In genomic region chr1:156797212-156797871, GRCh38 we compare ENCODE assay signal across 8 cellular contexts. TPM values are rescaled to one million over a fixed set of nuclear protein-coding genes. Genes with fewer than 3 reads are reported as not detected.
A peak's percentile ranks its signal among the peaks of the same experiment; 100 is the strongest.
DNase-seq lines count a peak whose midpoint lies in the region; ATAC-seq, FAIRE-seq and TF ChIP-seq lines count a peak whose summit lies in the region.

No MANE protein-coding gene starts in this region.

- H3K27me3 ChIP-seq in astrocyte (ENCODE audit: insufficient read depth, low read length): no peaks in the 10 kb centered on the region
- no peaks in the 10 kb centered on the region for H3K27me3 ChIP-seq in stomach

- H3K79me2 ChIP-seq in astrocyte (ENCODE audit: insufficient read depth, low read length): no peaks in the 10 kb centered on the region

- H2AFZ ChIP-seq in astrocyte (ENCODE audit: low read depth, low read length): no peak overlapping the region

- H4K20me1 ChIP-seq in astrocyte (ENCODE audit: insufficient read depth, low read length): peaks cover 78% of the 10 kb centered on the region

- WGBS in stomach, 5 donors: 38 to 50% (median 49%) methylated on average over 4 of the region's 4 CpGs

- H3K9ac ChIP-seq in astrocyte (ENCODE audit: low read length): no peak overlapping the region

- no peak overlapping the region for H3K27ac ChIP-seq in astrocyte (ENCODE audit: low read depth, low read length)
- H3K27ac ChIP-seq in stomach: no peak overlapping the region

- no peaks in the 10 kb centered on the region for H3K9me3 Mint-ChIP-seq in activated CD4-positive, alpha-beta T cell treated with anti-CD3 and anti-CD28 coated beads for 36 hours (ENCODE audit: low read depth)
- H3K9me3 Mint-ChIP-seq in astrocyte (ENCODE audit: unreplicated experiment): no peaks in the 10 kb centered on the region

- TF ChIP-seq POLR2A in stomach (IDR thresholded peaks at IDR 0.05): no peak

- no peak overlapping the region for H3K27ac Mint-ChIP-seq in activated CD4-positive, alpha-beta T cell treated with anti-CD3 and anti-CD28 coated beads for 36 hours
- no peak overlapping the region for H3K27ac Mint-ChIP-seq in astrocyte (ENCODE audit: unreplicated experiment)

- FAIRE-seq in astrocyte (lab: Jason Lieb, UNC): peak; percentile 26

- TF ChIP-seq CTCF in astrocyte (IDR thresholded peaks at IDR 0.05; ENCODE audit: insufficient read depth, low read depth, low read length): peak; percentile 86
- TF ChIP-seq CTCF in stomach (IDR thresholded peaks at IDR 0.05): peak in 5 of 7 experiments; percentile 22 to 68 (median 57)

- H3K4me2 ChIP-seq in astrocyte (ENCODE audit: low read length): no peak overlapping the region

- H3K27me3 Mint-ChIP-seq in activated CD4-positive, alpha-beta T cell treated with anti-CD3 and anti-CD28 coated beads for 36 hours: no peaks in the 10 kb centered on the region
- no peaks in the 10 kb centered on the region for H3K27me3 Mint-ChIP-seq in astrocyte (ENCODE audit: low read depth, unreplicated experiment)

- CTCF ChIA-PET in activated CD4-positive, alpha-beta T cell treated with anti-CD3 and anti-CD28 coated beads for 36 hours (lab: Charles Lee): interaction anchor here (0.7 to 8.2 kb wide), 19 partner anchors 11 to 131 kb away, joined by 3 to 109 read pairs (median 4); partner anchors contain the start of genes NTRK1 and PEAR1

- TF ChIP-seq EP300 in stomach (IDR thresholded peaks at IDR 0.05): no peak

- intact Hi-C loops in activated CD4-positive, alpha-beta T cell treated with anti-CD3 and anti-CD28 coated beads for 36 hours (cut with DNase I, micrococcal nuclease): loop anchor here (1.0 to 2.0 kb wide), 4 partner anchors 41 to 129 kb away; partner anchors contain the start of gene NTRK1 (in 2 of the 2)
- intact Hi-C loops in stomach (cut with DNase I; ENCODE audit: low total_unique reads): no loop called here

- H3K4me1 ChIP-seq in astrocyte (ENCODE audit: insufficient read depth, low read length): peaks cover 17% of the 10 kb centered on the region
- no peaks in the 10 kb centered on the region for H3K4me1 ChIP-seq in stomach

- no peaks in the 10 kb centered on the region for H3K9me3 ChIP-seq in astrocyte (ENCODE audit: insufficient read depth, low read depth, low read length)
- no peaks in the 10 kb centered on the region for H3K9me3 ChIP-seq in stomach

- peaks cover 7% of the 10 kb centered on the region for H3K4me1 Mint-ChIP-seq in activated CD4-positive, alpha-beta T cell treated with anti-CD3 and anti-CD28 coated beads for 36 hours
- peaks cover 39% of the 10 kb centered on the region for H3K4me1 Mint-ChIP-seq in astrocyte (ENCODE audit: low read depth, unreplicated experiment)

- POLR2A ChIA-PET in activated CD4-positive, alpha-beta T cell treated with anti-CD3 and anti-CD28 coated beads for 36 hours (lab: Charles Lee): no interaction called here

- H3K4me3 Mint-ChIP-seq in activated CD4-positive, alpha-beta T cell treated with anti-CD3 and anti-CD28 coated beads for 36 hours: no peak overlapping the region
- H3K4me3 Mint-ChIP-seq in astrocyte (ENCODE audit: unreplicated experiment): no peak overlapping the region

- in situ Hi-C loops in SK-MEL-5 (cut with HindIII; ENCODE audit: low pct_unique_long_range_greater_than_20kb, low sequenced_read_pairs): no loop called here

- H3K36me3 ChIP-seq in astrocyte (ENCODE audit: insufficient read depth, low read length): peaks cover 50% of the 10 kb centered on the region
- H3K36me3 ChIP-seq in stomach: peaks cover 88 to 100% (median 100%) of the 10 kb centered on the region in 4 donors

- H3K4me3 ChIP-seq in astrocyte (ENCODE audit: insufficient read depth, low read depth, low read length) (no peak overlapping the region), stomach (no peak overlapping the region)

- H3K36me3 Mint-ChIP-seq in activated CD4-positive, alpha-beta T cell treated with anti-CD3 and anti-CD28 coated beads for 36 hours (ENCODE audit: low read depth): peaks cover 67% of the 10 kb centered on the region
- peaks cover 17% of the 10 kb centered on the region for H3K36me3 Mint-ChIP-seq in astrocyte (ENCODE audit: low read depth, unreplicated experiment)

- peak; percentile 75 for DNase-seq in activated CD4-positive, alpha-beta T cell treated with anti-CD3 and anti-CD28 coated beads for 36 hours
- DNase-seq in activated CD4-positive, alpha-beta T cell treated with anti-CD3 and anti-CD28 coated beads for 1 hour: no peak
- DNase-seq in LoVo (ENCODE audit: low spot score): peak; percentile 35
- DNase-seq in SK-MEL-5 (ENCODE audit: low read depth, low spot score): peak; percentile 74
- no peak for DNase-seq in astrocyte (ENCODE audit: low read depth)
- peak; percentile 83 for DNase-seq in islet precursor cell
- peak; percentile 33 for DNase-seq in stomach

- peak; percentile 84 for ATAC-seq in activated CD4-positive, alpha-beta T cell treated with anti-CD3 and anti-CD28 coated beads for 36 hours
- no peak for ATAC-seq in HG03457 (IDR thresholded peaks at IDR 0.05; ENCODE audit: unreplicated experiment)

RNA-seq across cellular contexts. Expression of gene SH2D2A, which starts 19.3 kb away (rescaled TPM):
- total RNA-seq in activated CD4-positive, alpha-beta T cell treated with anti-CD3 and anti-CD28 coated beads for 36 hours: 100 to 1,000 TPM; 189 to 211 TPM
- 0.32 TPM in 1 of 2 replicates, not detected in the other for total RNA-seq in SK-MEL-5 (2014; rRNA removed; shearing (Covaris generic))
- polyA plus RNA-seq in SK-MEL-5 (2015; cell fraction: cytosol; rRNA removed): 1.2 and 3.7 TPM in 2 replicates
- 0.95 TPM in 1 of 2 replicates, not detected in the other for polyA plus RNA-seq in SK-MEL-5 (2015; cell fraction: nucleus; rRNA removed)
- total RNA-seq in astrocyte (0.89 and 1.1 TPM in 2 replicates), stomach (10 to 100 TPM in 2 of 5 donors, under 1 TPM in 1, not detected in 2; 0.73 to 19.9 (median 11.6) TPM)
- 1 to 10 TPM in 2 of 3 donors, under 1 TPM in 1; 0.61 to 1.6 (median 1.4) TPM for polyA plus RNA-seq in stomach

RNA-seq across cellular contexts. Expression of gene PRCC, which starts 30.0 kb away (rescaled TPM):
- total RNA-seq in activated CD4-positive, alpha-beta T cell treated with anti-CD3 and anti-CD28 coated beads for 36 hours: 100 to 1,000 TPM in 1 of 2 experiments, 10 to 100 TPM in 1; 80.4 to 110 TPM
- 30.6 and 34.0 TPM in 2 replicates for total RNA-seq in SK-MEL-5 (2014; rRNA removed; shearing (Covaris generic))
- polyA plus RNA-seq in SK-MEL-5 (2015; cell fraction: cytosol; rRNA removed): 52.5 and 56.1 TPM in 2 replicates
- 29.3 and 46.3 TPM in 2 replicates for polyA plus RNA-seq in SK-MEL-5 (2015; cell fraction: nucleus; rRNA removed)
- total RNA-seq in astrocyte: 75.5 and 78.3 TPM in 2 replicates
- total RNA-seq in stomach: 10 to 100 TPM; 24.0 to 93.0 (median 76.4) TPM
- 10 to 100 TPM; 39.1 to 41.9 (median 40.1) TPM for polyA plus RNA-seq in stomach

RNA-seq across cellular contexts. Expression of gene HDGF, which starts 45.9 kb away (rescaled TPM):
- total RNA-seq in activated CD4-positive, alpha-beta T cell treated with anti-CD3 and anti-CD28 coated beads for 36 hours: 100 to 1,000 TPM; 312 to 358 TPM
- total RNA-seq in SK-MEL-5 (2014; rRNA removed; shearing (Covaris generic)): 189 and 191 TPM in 2 replicates
- polyA plus RNA-seq in SK-MEL-5 (2015; cell fraction: cytosol; rRNA removed): 143 and 147 TPM in 2 replicates
- polyA plus RNA-seq in SK-MEL-5 (2015; cell fraction: nucleus; rRNA removed): 128 and 153 TPM in 2 replicates
- total RNA-seq in astrocyte: 179 and 190 TPM in 2 replicates
- total RNA-seq in stomach: 100 to 1,000 TPM in 4 of 5 donors, 10 to 100 TPM in 1; 81.7 to 214 (median 163) TPM
- polyA plus RNA-seq in stomach: 100 to 1,000 TPM; 114 to 165 (median 144) TPM

RNA-seq across cellular contexts. Expression of gene MRPL24, which starts 56.5 kb away (rescaled TPM):
- total RNA-seq in activated CD4-positive, alpha-beta T cell treated with anti-CD3 and anti-CD28 coated beads for 36 hours: 10 to 100 TPM; 81.9 to 89.7 TPM
- total RNA-seq in SK-MEL-5 (2014; rRNA removed; shearing (Covaris generic)): 152 and 180 TPM in 2 replicates
- 132 and 149 TPM in 2 replicates for polyA plus RNA-seq in SK-MEL-5 (2015; cell fraction: cytosol; rRNA removed)
- 48.1 and 50.8 TPM in 2 replicates for polyA plus RNA-seq in SK-MEL-5 (2015; cell fraction: nucleus; rRNA removed)
- 37.4 and 46.5 TPM in 2 replicates for total RNA-seq in astrocyte
- total RNA-seq in stomach: 10 to 100 TPM; 15.6 to 56.8 (median 33.3) TPM
- polyA plus RNA-seq in stomach: 100 to 1,000 TPM in 2 of 3 donors, 10 to 100 TPM in 1; 91.6 to 113 (median 111) TPM

Comparison
In these comparisons a context has a peak if more than half of its experiments do, and no peak if none do; other contexts are left out.
1. DNase-seq: peak in activated CD4-positive, alpha-beta T cell treated with anti-CD3 and anti-CD28 coated beads for 36 hours (single experiment), LoVo (single experiment), SK-MEL-5 (single experiment), islet precursor cell (single experiment) and stomach (single experiment); none in activated CD4-positive, alpha-beta T cell treated with anti-CD3 and anti-CD28 coated beads for 1 hour (single experiment) and astrocyte (single experiment).
2. RNA of gene SH2D2A, which starts 19.3 kb away (total RNA-seq): 189 to 211 TPM in activated CD4-positive, alpha-beta T cell treated with anti-CD3 and anti-CD28 coated beads for 36 hours; 0.89 to 1.1 TPM in astrocyte, 0.73 to 19.9 TPM in stomach and 0.32 TPM in SK-MEL-5; every median in the first group is over 4 times any median in the second.